Comparison of ENCODE assay signal across 1 cellular context in the genomic region with DNA sequence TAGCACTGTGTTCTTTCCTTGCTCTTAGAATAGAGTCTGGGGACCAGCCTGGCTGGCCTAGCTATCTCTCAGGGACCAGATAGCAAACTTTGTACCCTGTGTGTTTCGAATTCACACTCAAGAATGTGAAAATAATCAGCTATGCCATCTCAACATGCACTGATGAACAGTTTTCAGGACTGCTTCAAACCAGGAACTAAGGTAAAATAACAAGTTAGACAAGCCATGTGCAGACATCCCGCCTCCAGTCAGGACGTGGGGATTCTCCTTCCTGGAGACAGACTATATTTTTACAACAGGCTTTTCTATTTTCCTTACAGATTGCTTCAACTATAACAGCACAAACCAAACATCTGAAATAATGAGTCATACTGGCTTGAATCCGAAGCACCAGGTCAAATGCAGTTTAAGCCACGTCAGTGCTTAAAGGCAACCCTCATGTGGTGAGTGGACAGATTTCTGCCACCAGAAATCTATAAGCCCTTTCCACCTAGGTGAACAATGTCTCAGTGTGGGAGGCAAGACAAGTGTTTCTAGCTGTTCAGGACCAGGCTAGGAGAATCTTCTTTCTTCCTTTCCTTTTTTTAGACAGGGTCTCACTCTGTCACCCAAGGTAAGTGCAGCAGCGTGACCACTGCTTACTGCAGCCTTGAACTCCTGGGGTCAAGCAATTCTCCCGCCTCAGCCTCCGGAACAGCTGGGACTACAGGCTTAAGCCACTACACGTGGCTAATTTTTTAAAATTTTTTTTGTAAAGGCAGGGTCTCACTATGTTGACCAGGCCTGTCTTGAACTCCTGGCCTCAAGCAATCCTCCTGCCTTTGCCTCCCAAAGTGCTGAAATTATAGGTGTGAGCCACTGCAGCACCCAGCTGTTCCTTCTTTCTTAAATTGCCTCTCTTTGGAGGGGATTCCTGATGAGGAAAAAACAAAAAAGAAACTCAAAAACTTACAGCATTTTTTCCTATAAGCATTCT.
TF ChIP-seq lines count a peak whose summit lies in the region.

No MANE protein-coding gene starts in this region.

TF ChIP-seq in K562, 482 proteins besides CTCF, POLR2A, EP300 and RAD21 (continued from another document and continues in another):
- TF ChIP-seq, protein P1, sequence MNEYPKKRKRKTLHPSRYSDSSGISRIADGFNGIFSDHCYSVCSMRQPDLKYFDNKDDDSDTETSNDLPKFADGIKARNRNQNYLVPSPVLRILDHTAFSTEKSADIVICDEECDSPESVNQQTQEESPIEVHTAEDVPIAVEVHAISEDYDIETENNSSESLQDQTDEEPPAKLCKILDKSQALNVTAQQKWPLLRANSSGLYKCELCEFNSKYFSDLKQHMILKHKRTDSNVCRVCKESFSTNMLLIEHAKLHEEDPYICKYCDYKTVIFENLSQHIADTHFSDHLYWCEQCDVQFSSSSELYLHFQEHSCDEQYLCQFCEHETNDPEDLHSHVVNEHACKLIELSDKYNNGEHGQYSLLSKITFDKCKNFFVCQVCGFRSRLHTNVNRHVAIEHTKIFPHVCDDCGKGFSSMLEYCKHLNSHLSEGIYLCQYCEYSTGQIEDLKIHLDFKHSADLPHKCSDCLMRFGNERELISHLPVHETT (CRISPR knock-in tag; conservative IDR thresholded peaks at IDR 0.05 in 1 of 2, IDR thresholded peaks at IDR 0.05 in 1 of 2): peak in 1 of 2 experiments; percentile 11; a peak in 1 of 4 replicates
- TF ChIP-seq DMBX1 (CRISPR knock-in tag; IDR thresholded peaks at IDR 0.05; ENCODE audit: borderline replicate concordance): 0 out of 2 replicates have a peak, but pooled peaks have one; percentile 33
- TF ChIP-seq SMARCA4 (IDR thresholded peaks at IDR 0.05): peak; percentile 37; the same call in 1 of the 2 replicates
- no peak for TF ChIP-seq NR2C2 (CRISPR knock-in tag; IDR thresholded peaks at IDR 0.05)
- peak; percentile 71 for TF ChIP-seq NR2C2 (tag; IDR thresholded peaks at IDR 0.05)
- TF ChIP-seq MECOM (CRISPR knock-in tag; IDR thresholded peaks at IDR 0.05): no peak
- TF ChIP-seq JUND (IDR thresholded peaks at IDR 0.05; ENCODE audit: borderline replicate concordance, low read depth, low read length): peak; percentile 80
- peak; percentile 84; the same call in 2 of the 3 replicates for TF ChIP-seq JUND (tag; IDR thresholded peaks at IDR 0.05; ENCODE audit: borderline replicate concordance, low read depth, low read length)
- TF ChIP-seq, protein P2, sequence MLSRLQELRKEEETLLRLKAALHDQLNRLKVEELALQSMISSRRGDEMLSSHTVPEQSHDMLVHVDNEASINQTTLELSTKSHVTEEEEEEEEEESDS (CRISPR knock-in tag; IDR thresholded peaks at IDR 0.05): no peak
- TF ChIP-seq HDAC1 (IDR thresholded peaks at IDR 0.05): 0 out of 4 replicates have a peak, but pooled peaks of 1 of the 2 experiments have one; percentile 17
- TF ChIP-seq DIDO1 (tag; IDR thresholded peaks at IDR 0.05; ENCODE audit: low read depth): peak; percentile 8; the same call in 1 of the 2 replicates
- TF ChIP-seq PYGO2 (tag; IDR thresholded peaks at IDR 0.05): no peak
- TF ChIP-seq ZNF316 (IDR thresholded peaks at IDR 0.05): peak; percentile 62
- TF ChIP-seq EP400 (IDR thresholded peaks at IDR 0.05): peak; percentile 32; the same call in 1 of the 2 replicates
- peak; percentile 55; the same call in 1 of the 2 replicates for TF ChIP-seq NFE2 (IDR thresholded peaks at IDR 0.05; ENCODE audit: low read depth)
- TF ChIP-seq NR2C1 (IDR thresholded peaks at IDR 0.05): no peak
- TF ChIP-seq NR2C1 (tag; IDR thresholded peaks at IDR 0.05): peak; percentile 50; the same call in 1 of the 2 replicates
- no peak for TF ChIP-seq ZNF143 (CRISPR knock-in tag; IDR thresholded peaks at IDR 0.05)
- TF ChIP-seq DPF2 (IDR thresholded peaks at IDR 0.05): peak; percentile 53; the same call in 1 of the 2 replicates
- peak; percentile 59 for TF ChIP-seq MGA (IDR thresholded peaks at IDR 0.05)
- TF ChIP-seq, protein P3, sequence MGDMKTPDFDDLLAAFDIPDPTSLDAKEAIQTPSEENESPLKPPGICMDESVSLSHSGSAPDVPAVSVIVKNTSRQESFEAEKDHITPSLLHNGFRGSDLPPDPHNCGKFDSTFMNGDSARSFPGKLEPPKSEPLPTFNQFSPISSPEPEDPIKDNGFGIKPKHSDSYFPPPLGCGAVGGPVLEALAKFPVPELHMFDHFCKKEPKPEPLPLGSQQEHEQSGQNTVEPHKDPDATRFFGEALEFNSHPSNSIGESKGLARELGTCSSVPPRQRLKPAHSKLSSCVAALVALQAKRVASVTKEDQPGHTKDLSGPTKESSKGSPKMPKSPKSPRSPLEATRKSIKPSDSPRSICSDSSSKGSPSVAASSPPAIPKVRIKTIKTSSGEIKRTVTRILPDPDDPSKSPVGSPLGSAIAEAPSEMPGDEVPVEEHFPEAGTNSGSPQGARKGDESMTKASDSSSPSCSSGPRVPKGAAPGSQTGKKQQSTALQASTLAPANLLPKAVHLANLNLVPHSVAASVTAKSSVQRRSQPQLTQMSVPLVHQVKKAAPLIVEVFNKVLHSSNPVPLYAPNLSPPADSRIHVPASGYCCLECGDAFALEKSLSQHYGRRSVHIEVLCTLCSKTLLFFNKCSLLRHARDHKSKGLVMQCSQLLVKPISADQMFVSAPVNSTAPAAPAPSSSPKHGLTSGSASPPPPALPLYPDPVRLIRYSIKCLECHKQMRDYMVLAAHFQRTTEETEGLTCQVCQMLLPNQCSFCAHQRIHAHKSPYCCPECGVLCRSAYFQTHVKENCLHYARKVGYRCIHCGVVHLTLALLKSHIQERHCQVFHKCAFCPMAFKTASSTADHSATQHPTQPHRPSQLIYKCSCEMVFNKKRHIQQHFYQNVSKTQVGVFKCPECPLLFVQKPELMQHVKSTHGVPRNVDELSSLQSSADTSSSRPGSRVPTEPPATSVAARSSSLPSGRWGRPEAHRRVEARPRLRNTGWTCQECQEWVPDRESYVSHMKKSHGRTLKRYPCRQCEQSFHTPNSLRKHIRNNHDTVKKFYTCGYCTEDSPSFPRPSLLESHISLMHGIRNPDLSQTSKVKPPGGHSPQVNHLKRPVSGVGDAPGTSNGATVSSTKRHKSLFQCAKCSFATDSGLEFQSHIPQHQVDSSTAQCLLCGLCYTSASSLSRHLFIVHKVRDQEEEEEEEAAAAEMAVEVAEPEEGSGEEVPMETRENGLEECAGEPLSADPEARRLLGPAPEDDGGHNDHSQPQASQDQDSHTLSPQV (IDR thresholded peaks at IDR 0.05): peak; percentile 51
- peak; percentile 90 for TF ChIP-seq ZNF589 (CRISPR knock-in tag; IDR thresholded peaks at IDR 0.05; ENCODE audit: low read depth)
- TF ChIP-seq ZNF175 (CRISPR knock-in tag; IDR thresholded peaks at IDR 0.05; ENCODE audit: low read depth): peak; percentile 63; the same call in 1 of the 2 replicates
- peak; percentile 82 for TF ChIP-seq BACH1 (tag; IDR thresholded peaks at IDR 0.05)
- TF ChIP-seq JUN (IDR thresholded peaks at IDR 0.05; ENCODE audit: borderline replicate concordance, low read depth, low read length): peak; percentile 44; the same call in 1 of the 2 replicates
- no peak for TF ChIP-seq JUN (CRISPR knock-in tag; IDR thresholded peaks at IDR 0.05; ENCODE audit: borderline replicate concordance)
- 0 out of 2 replicates have a peak, but pooled peaks have one; percentile 28 for TF ChIP-seq SMAD4 (CRISPR knock-in tag; conservative IDR thresholded peaks at IDR 0.05)
- no peak for TF ChIP-seq RFX5 (IDR thresholded peaks at IDR 0.05; ENCODE audit: low read depth, low read length)
- TF ChIP-seq, protein P4, sequence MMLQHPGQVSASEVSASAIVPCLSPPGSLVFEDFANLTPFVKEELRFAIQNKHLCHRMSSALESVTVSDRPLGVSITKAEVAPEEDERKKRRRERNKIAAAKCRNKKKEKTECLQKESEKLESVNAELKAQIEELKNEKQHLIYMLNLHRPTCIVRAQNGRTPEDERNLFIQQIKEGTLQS (IDR thresholded peaks at IDR 0.05): peak; percentile 86
- TF ChIP-seq, protein P4 (CRISPR knock-in tag; conservative IDR thresholded peaks at IDR 0.05): no peak
- peak; percentile 16; the same call in 1 of the 2 replicates for TF ChIP-seq CBFA2T3 (IDR thresholded peaks at IDR 0.05)
- TF ChIP-seq MAFG (tag; conservative IDR thresholded peaks at IDR 0.05): peak; percentile 70
- TF ChIP-seq E2F6 (IDR thresholded peaks at IDR 0.05; ENCODE audit: borderline replicate concordance in 1 of 2, extremely low read depth in 1 of 2, insufficient read depth in 1 of 2, insufficient read length in 1 of 2, low read depth in 1 of 2, low read length in 1 of 2, poor library complexity in 1 of 2, severe bottlenecking in 1 of 2): peak in 1 of 2 experiments; percentile 34
- TF ChIP-seq, protein P5, sequence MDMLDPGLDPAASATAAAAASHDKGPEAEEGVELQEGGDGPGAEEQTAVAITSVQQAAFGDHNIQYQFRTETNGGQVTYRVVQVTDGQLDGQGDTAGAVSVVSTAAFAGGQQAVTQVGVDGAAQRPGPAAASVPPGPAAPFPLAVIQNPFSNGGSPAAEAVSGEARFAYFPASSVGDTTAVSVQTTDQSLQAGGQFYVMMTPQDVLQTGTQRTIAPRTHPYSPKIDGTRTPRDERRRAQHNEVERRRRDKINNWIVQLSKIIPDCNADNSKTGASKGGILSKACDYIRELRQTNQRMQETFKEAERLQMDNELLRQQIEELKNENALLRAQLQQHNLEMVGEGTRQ (CRISPR knock-in tag; IDR thresholded peaks at IDR 0.05): no peak
- peak; percentile 33; the same call in 1 of the 2 replicates for TF ChIP-seq ARID1B (IDR thresholded peaks at IDR 0.05)
- TF ChIP-seq NFE2L1 (tag; IDR thresholded peaks at IDR 0.05; ENCODE audit: borderline replicate concordance, low read depth): 0 out of 2 replicates have a peak, but pooled peaks have one; percentile 3
- no peak for TF ChIP-seq KLF6 (CRISPR knock-in tag; IDR thresholded peaks at IDR 0.05; ENCODE audit: borderline replicate concordance)
